Comparison of ENCODE assay signal across 19 cellular contexts in the genomic region with DNA sequence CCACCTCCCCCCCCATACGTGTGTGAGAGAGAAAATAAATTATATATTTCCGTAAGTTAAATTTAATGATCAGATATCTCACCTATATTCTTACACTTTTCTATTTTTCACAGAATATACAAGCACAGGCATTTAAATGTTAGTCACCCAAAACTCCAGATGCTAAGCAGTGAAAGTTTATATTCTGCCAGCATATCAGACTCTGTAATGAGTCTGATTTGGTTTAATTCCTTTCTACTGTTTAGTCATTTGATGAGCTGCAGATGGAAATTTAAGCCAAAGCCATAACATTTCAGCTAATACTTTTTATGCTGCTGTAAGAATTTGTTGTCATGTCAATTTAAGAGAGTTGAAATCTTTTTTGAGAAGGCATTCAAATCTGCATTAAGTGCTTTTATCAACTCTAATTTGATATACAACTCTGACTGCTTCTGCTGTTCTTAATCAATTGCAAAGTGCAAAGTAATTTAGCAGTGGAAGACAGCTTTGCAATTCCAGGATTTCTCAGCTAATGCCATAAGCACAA. TPM values are rescaled to one million over a fixed set of nuclear protein-coding genes. Genes with fewer than 3 reads are reported as not detected.
DNase-seq lines count a peak whose midpoint lies in the region; ATAC-seq and TF ChIP-seq lines count a peak whose summit lies in the region.
"Had no signal": no experiment of that assay in that cellular context is flagged by ENCODE, and none has a peak within 500 bp of the region (broad histone marks: within the 10 kb centered on the region; RNA-seq: fewer than 3 reads in every experiment).

No MANE protein-coding gene starts in this region.

- H3K9me3 ChIP-seq in naive thymus-derived CD4-positive, alpha-beta T cell (ENCODE audit: control insufficient read depth in 2 of 3, low read length in 3 of 3), result no peaks in the 10 kb centered on the region
- H3K9me3 ChIP-seq: A549 had no signal

- H3K36me3 ChIP-seq in naive thymus-derived CD4-positive, alpha-beta T cell (ENCODE audit: control insufficient read depth in 2 of 3, insufficient read depth in 3 of 3, low read length in 3 of 3), result no peaks in the 10 kb centered on the region

- H3K27me3 ChIP-seq in HL-60 (ENCODE audit: insufficient read depth, poor library complexity, severe bottlenecking), result no peaks in the 10 kb centered on the region
- no peaks in the 10 kb centered on the region for H3K27me3 ChIP-seq in naive thymus-derived CD4-positive, alpha-beta T cell (ENCODE audit: control insufficient read depth in 2 of 2, insufficient read depth in 2 of 2, low read length in 2 of 2)

- intact Hi-C loops in naive thymus-derived CD4-positive, alpha-beta T cell (cut with micrococcal nuclease), result loop anchor here in 1 of 2 donors (1.0 kb wide), 1 partner anchor 8 kb away; the partner anchor contains the start of gene FRY

- peaks cover 0 to 24% of the 10 kb centered on the region in 2 donors for H3K4me1 ChIP-seq in naive thymus-derived CD4-positive, alpha-beta T cell (ENCODE audit: control insufficient read depth in 2 of 2, insufficient read depth in 2 of 2, low read length in 2 of 2)
- H3K4me1 ChIP-seq: A549 had no signal

- TF ChIP-seq CTCF in 22Rv1 (IDR thresholded peaks at IDR 0.05) (no peak), HL-60 (IDR thresholded peaks at IDR 0.05; ENCODE audit: insufficient read depth, low read length) (no peak), chondrocyte (IDR thresholded peaks at IDR 0.05) (no peak)

- no peak for DNase-seq in HL-60 (ENCODE audit: low read depth in 1 of 2, low spot score in 1 of 2)
- no peak for DNase-seq in chondrocyte (ENCODE audit: low spot score)
- DNase-seq in naive thymus-derived CD4-positive, alpha-beta T cell, result no peak
- no peak for DNase-seq in NCI-H187 treated with DMSO at 0.1 percent for 48 hours (lab: John Stamatoyannopoulos, UW)
- DNase-seq in nucleus accumbens (lab: John Stamatoyannopoulos, UW), result no peak
- DNase-seq in NCI-H1092 treated with DMSO at 0.1 percent for 48 hours (lab: John Stamatoyannopoulos, UW), result no peak
- DNase-seq: AML-193; CD4-positive, CD25-positive, alpha-beta regulatory T cell; KG1; NCI-H1048; NCI-H187; NCI-H2171 treated with DMSO at 0.1 percent for 48 hours; NCI-H510A; NCI-H82; Right ventricle myocardium superior had no signal

- H3K27ac Mint-ChIP-seq in chondrocyte (ENCODE audit: unreplicated experiment), result peak overlapping the region; percentile 52
- peak overlapping the region in 5 of 9 donors; percentile 52 to 88 (median 79) for H3K27ac Mint-ChIP-seq in naive thymus-derived CD4-positive, alpha-beta T cell

- no peak overlapping the region for H3K4me3 Mint-ChIP-seq in chondrocyte (ENCODE audit: unreplicated experiment)
- H3K4me3 Mint-ChIP-seq in naive thymus-derived CD4-positive, alpha-beta T cell, result no peak overlapping the region
- H3K4me3 Mint-ChIP-seq: CD4-positive, CD25-positive, alpha-beta regulatory T cell had no signal

- H3K4me3 ChIP-seq in HL-60 (replicated peaks; ENCODE audit: insufficient read depth, low read length), result no peak overlapping the region
- H3K4me3 ChIP-seq in naive thymus-derived CD4-positive, alpha-beta T cell (ENCODE audit: low read length), result no peak overlapping the region
- H3K4me3 ChIP-seq: A549 had no signal

- no peaks in the 10 kb centered on the region for H3K9me3 Mint-ChIP-seq in chondrocyte (ENCODE audit: low read depth)
- H3K9me3 Mint-ChIP-seq in naive thymus-derived CD4-positive, alpha-beta T cell, result peaks cover 0 to 6% (median 0%) of the 10 kb centered on the region in 11 donors

- ATAC-seq in naive thymus-derived CD4-positive, alpha-beta T cell, result no peak
- ATAC-seq in GM21367 (IDR thresholded peaks at IDR 0.05; ENCODE audit: unreplicated experiment), result no peak
- ATAC-seq: A549, Panc1 had no signal

- H3K36me3 Mint-ChIP-seq in chondrocyte (ENCODE audit: low read depth), result peaks cover 5% of the 10 kb centered on the region
- H3K36me3 Mint-ChIP-seq in naive thymus-derived CD4-positive, alpha-beta T cell, result peaks cover 0 to 17% (median 3%) of the 10 kb centered on the region in 5 donors
- H3K36me3 Mint-ChIP-seq: CD4-positive, CD25-positive, alpha-beta regulatory T cell had no signal

- POLR2A ChIA-PET in naive thymus-derived CD4-positive, alpha-beta T cell (lab: Charles Lee), result interaction anchor here (1.3 kb wide), 1 partner anchor 9 kb away, joined by 3 read pairs; no protein-coding TSS in a partner anchor

- peaks cover 65% of the 10 kb centered on the region for H3K4me1 Mint-ChIP-seq in chondrocyte (ENCODE audit: low read depth)
- peaks cover 11 to 89% (median 74%) of the 10 kb centered on the region in 7 donors for H3K4me1 Mint-ChIP-seq in naive thymus-derived CD4-positive, alpha-beta T cell

- peak overlapping the region; percentile 59 for H3K27ac ChIP-seq in 22Rv1
- H3K27ac ChIP-seq in HL-60 (replicated peaks), result peak overlapping the region; percentile 8; the same call in 1 of the 2 replicates
- no peak overlapping the region for H3K27ac ChIP-seq in naive thymus-derived CD4-positive, alpha-beta T cell (ENCODE audit: low read depth, low read length)
- H3K27ac ChIP-seq: A549 had no signal

- CTCF ChIA-PET in naive thymus-derived CD4-positive, alpha-beta T cell (lab: Charles Lee), result interaction anchor here (1.0 to 1.6 kb wide), 2 partner anchors 8 to 13 kb away, joined by 3 to 5 read pairs; no protein-coding TSS in a partner anchor

- no peaks in the 10 kb centered on the region for H3K27me3 Mint-ChIP-seq in chondrocyte (ENCODE audit: low read depth)
- peaks cover 0 to 12% (median 4%) of the 10 kb centered on the region in 5 donors for H3K27me3 Mint-ChIP-seq in naive thymus-derived CD4-positive, alpha-beta T cell

RNA-seq across cellular contexts. Expression of gene FRY, which starts 8.0 kb away (rescaled TPM):
- total RNA-seq in chondrocyte, result 35.4 to 42.2 TPM (median 38.8 TPM) in 3 replicates
- total RNA-seq in naive thymus-derived CD4-positive, alpha-beta T cell, result 10 to 100 TPM in 4 of 5 experiments, 1 to 10 TPM in 1; 9.9 to 39.9 (median 24.0) TPM
- 1 to 10 TPM; 2.2 to 6.4 TPM for polyA plus RNA-seq in naive thymus-derived CD4-positive, alpha-beta T cell
